In the genomic region with DNA sequence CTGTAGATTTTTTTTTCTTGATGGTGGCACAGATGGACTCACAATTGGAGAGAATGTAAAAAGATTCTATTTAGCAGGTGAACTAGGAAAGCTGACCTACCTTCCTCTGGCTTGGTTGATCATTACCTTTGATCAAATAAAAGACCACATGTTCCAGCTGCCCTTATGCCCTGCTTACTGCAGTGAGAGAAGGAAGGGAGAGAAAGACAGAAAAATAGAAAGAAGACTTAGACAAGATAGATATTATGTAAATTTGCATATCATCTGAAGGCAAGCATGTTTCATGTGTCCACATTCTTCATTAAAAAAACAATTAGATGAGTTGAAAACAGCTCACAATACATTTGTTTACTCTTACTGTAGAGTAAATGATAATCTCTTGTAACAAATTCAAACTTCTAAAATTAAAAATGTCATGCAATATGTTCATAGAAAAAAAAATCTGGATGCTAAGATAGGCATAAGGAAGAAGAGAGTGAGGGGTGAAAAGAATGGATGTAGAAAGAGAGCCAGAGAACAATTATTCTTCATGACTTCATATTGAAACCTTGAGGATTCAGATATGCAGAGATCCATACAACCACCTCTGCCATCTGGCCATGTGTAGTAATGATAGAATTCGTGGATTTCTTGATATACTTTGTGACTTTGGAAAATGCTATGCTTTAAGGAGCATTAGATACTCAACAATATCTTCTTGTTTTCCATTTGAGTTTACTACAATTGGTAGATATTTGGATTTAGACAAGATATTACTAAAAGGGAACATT, we compare ENCODE assay signal across 1 cellular context.
TF ChIP-seq lines count a peak whose summit lies in the region.

No MANE protein-coding gene starts in this region.

TF ChIP-seq in HepG2, 621 proteins besides CTCF, POLR2A, EP300 and RAD21 (continued from another document and continues in another):
- TF ChIP-seq, protein P1, sequence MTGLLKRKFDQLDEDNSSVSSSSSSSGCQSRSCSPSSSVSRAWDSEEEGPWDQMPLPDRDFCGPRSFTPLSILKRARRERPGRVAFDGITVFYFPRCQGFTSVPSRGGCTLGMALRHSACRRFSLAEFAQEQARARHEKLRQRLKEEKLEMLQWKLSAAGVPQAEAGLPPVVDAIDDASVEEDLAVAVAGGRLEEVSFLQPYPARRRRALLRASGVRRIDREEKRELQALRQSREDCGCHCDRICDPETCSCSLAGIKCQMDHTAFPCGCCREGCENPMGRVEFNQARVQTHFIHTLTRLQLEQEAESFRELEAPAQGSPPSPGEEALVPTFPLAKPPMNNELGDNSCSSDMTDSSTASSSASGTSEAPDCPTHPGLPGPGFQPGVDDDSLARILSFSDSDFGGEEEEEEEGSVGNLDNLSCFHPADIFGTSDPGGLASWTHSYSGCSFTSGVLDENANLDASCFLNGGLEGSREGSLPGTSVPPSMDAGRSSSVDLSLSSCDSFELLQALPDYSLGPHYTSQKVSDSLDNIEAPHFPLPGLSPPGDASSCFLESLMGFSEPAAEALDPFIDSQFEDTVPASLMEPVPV (CRISPR knock-in tag; IDR thresholded peaks at IDR 0.05): no peak
- TF ChIP-seq ZNF776 (CRISPR knock-in tag; IDR thresholded peaks at IDR 0.05) (no peak), MIXL1 (CRISPR knock-in tag; IDR thresholded peaks at IDR 0.05) (peak; percentile 45; the same call in 1 of the 2 replicates), HDAC1 (CRISPR knock-in tag; IDR thresholded peaks at IDR 0.05) (no peak), NR2F6 (IDR thresholded peaks at IDR 0.05) (peak; percentile 77; the same call in 1 of the 2 replicates), NR2F6 (CRISPR knock-in tag; IDR thresholded peaks at IDR 0.05) (peak; percentile 68; the same call in 1 of the 2 replicates), ZNF496 (CRISPR knock-in tag; IDR thresholded peaks at IDR 0.05; ENCODE audit: insufficient replicate concordance) (no peak), KAT8 (CRISPR knock-in tag; IDR thresholded peaks at IDR 0.05) (0 out of 2 replicates have a peak, but pooled peaks have one; percentile 26), SMYD3 (CRISPR knock-in tag; IDR thresholded peaks at IDR 0.05) (0 out of 2 replicates have a peak, but pooled peaks have one; percentile 69), ISL2 (CRISPR knock-in tag; IDR thresholded peaks at IDR 0.05) (no peak; the same call in 1 of the 2 replicates), ZNF724P (CRISPR knock-in tag; IDR thresholded peaks at IDR 0.05; ENCODE audit: borderline replicate concordance) (no peak), SRY (CRISPR knock-in tag; IDR thresholded peaks at IDR 0.05) (no peak), PPARG (CRISPR knock-in tag; conservative IDR thresholded peaks at IDR 0.05) (0 out of 2 replicates have a peak, but pooled peaks have one; percentile 38), ZFP82 (CRISPR knock-in tag; IDR thresholded peaks at IDR 0.05; ENCODE audit: borderline replicate concordance) (no peak), RFX1 (IDR thresholded peaks at IDR 0.05) (no peak), ZNF44 (CRISPR knock-in tag; IDR thresholded peaks at IDR 0.05) (no peak), TEAD2 (CRISPR knock-in tag; IDR thresholded peaks at IDR 0.05) (no peak), U2AF2 (IDR thresholded peaks at IDR 0.05; ENCODE audit: low read depth, low read length) (no peak), HMGA1 (CRISPR knock-in tag; conservative IDR thresholded peaks at IDR 0.05) (no peak), ZZZ3 (CRISPR knock-in tag; IDR thresholded peaks at IDR 0.05; ENCODE audit: borderline replicate concordance) (no peak), ZNF292 (CRISPR knock-in tag; IDR thresholded peaks at IDR 0.05; ENCODE audit: borderline replicate concordance, low read depth) (0 out of 2 replicates have a peak, but pooled peaks have one; percentile 25), ZNF605 (CRISPR knock-in tag; IDR thresholded peaks at IDR 0.05) (no peak), GATAD2A (CRISPR knock-in tag; IDR thresholded peaks at IDR 0.05) (peak; percentile 77), ZNF251 (CRISPR knock-in tag; IDR thresholded peaks at IDR 0.05) (no peak), HDAC6 (IDR thresholded peaks at IDR 0.05; ENCODE audit: low read depth, low read length) (no peak), ZNF207 (IDR thresholded peaks at IDR 0.05; ENCODE audit: borderline replicate concordance) (no peak), ZNF878 (CRISPR knock-in tag; IDR thresholded peaks at IDR 0.05) (no peak), ZNF556 (CRISPR knock-in tag; IDR thresholded peaks at IDR 0.05; ENCODE audit: borderline replicate concordance) (no peak), ARNT (IDR thresholded peaks at IDR 0.05) (no peak), HMG20A (CRISPR knock-in tag; IDR thresholded peaks at IDR 0.05; ENCODE audit: borderline replicate concordance) (peak; percentile 67; the same call in 1 of the 2 replicates), KDM6A (CRISPR knock-in tag; IDR thresholded peaks at IDR 0.05; ENCODE audit: low read depth) (0 out of 2 replicates have a peak, but pooled peaks have one; percentile 23), SP140L (CRISPR knock-in tag; IDR thresholded peaks at IDR 0.05; ENCODE audit: borderline replicate concordance) (0 out of 2 replicates have a peak, but pooled peaks have one; percentile 25), ZNF713 (CRISPR knock-in tag; IDR thresholded peaks at IDR 0.05) (no peak), CREM (IDR thresholded peaks at IDR 0.05) (no peak), CREM (CRISPR knock-in tag; IDR thresholded peaks at IDR 0.05) (no peak)
- TF ChIP-seq, protein P2, sequence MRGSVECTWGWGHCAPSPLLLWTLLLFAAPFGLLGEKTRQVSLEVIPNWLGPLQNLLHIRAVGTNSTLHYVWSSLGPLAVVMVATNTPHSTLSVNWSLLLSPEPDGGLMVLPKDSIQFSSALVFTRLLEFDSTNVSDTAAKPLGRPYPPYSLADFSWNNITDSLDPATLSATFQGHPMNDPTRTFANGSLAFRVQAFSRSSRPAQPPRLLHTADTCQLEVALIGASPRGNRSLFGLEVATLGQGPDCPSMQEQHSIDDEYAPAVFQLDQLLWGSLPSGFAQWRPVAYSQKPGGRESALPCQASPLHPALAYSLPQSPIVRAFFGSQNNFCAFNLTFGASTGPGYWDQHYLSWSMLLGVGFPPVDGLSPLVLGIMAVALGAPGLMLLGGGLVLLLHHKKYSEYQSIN (CRISPR knock-in tag; IDR thresholded peaks at IDR 0.05; ENCODE audit: borderline replicate concordance): no peak
- TF ChIP-seq, protein P3, sequence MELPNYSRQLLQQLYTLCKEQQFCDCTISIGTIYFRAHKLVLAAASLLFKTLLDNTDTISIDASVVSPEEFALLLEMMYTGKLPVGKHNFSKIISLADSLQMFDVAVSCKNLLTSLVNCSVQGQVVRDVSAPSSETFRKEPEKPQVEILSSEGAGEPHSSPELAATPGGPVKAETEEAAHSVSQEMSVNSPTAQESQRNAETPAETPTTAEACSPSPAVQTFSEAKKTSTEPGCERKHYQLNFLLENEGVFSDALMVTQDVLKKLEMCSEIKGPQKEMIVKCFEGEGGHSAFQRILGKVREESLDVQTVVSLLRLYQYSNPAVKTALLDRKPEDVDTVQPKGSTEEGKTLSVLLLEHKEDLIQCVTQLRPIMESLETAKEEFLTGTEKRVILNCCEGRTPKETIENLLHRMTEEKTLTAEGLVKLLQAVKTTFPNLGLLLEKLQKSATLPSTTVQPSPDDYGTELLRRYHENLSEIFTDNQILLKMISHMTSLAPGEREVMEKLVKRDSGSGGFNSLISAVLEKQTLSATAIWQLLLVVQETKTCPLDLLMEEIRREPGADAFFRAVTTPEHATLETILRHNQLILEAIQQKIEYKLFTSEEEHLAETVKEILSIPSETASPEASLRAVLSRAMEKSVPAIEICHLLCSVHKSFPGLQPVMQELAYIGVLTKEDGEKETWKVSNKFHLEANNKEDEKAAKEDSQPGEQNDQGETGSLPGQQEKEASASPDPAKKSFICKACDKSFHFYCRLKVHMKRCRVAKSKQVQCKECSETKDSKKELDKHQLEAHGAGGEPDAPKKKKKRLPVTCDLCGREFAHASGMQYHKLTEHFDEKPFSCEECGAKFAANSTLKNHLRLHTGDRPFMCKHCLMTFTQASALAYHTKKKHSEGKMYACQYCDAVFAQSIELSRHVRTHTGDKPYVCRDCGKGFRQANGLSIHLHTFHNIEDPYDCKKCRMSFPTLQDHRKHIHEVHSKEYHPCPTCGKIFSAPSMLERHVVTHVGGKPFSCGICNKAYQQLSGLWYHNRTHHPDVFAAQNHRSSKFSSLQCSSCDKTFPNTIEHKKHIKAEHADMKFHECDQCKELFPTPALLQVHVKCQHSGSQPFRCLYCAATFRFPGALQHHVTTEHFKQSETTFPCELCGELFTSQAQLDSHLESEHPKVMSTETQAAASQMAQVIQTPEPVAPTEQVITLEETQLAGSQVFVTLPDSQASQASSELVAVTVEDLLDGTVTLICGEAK (IDR thresholded peaks at IDR 0.05): no peak
- TF ChIP-seq, protein P3 (CRISPR knock-in tag; IDR thresholded peaks at IDR 0.05): no peak
- TF ChIP-seq, protein P4, sequence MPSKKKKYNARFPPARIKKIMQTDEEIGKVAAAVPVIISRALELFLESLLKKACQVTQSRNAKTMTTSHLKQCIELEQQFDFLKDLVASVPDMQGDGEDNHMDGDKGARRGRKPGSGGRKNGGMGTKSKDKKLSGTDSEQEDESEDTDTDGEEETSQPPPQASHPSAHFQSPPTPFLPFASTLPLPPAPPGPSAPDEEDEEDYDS (CRISPR knock-in tag; IDR thresholded peaks at IDR 0.05): 0 out of 2 replicates have a peak, but pooled peaks have one; percentile 28
- TF ChIP-seq, protein P5, sequence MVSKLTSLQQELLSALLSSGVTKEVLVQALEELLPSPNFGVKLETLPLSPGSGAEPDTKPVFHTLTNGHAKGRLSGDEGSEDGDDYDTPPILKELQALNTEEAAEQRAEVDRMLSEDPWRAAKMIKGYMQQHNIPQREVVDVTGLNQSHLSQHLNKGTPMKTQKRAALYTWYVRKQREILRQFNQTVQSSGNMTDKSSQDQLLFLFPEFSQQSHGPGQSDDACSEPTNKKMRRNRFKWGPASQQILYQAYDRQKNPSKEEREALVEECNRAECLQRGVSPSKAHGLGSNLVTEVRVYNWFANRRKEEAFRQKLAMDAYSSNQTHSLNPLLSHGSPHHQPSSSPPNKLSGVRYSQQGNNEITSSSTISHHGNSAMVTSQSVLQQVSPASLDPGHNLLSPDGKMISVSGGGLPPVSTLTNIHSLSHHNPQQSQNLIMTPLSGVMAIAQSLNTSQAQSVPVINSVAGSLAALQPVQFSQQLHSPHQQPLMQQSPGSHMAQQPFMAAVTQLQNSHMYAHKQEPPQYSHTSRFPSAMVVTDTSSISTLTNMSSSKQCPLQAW (CRISPR knock-in tag; IDR thresholded peaks at IDR 0.05): peak; percentile 72; the same call in 1 of the 2 replicates
- TF ChIP-seq, protein P6, sequence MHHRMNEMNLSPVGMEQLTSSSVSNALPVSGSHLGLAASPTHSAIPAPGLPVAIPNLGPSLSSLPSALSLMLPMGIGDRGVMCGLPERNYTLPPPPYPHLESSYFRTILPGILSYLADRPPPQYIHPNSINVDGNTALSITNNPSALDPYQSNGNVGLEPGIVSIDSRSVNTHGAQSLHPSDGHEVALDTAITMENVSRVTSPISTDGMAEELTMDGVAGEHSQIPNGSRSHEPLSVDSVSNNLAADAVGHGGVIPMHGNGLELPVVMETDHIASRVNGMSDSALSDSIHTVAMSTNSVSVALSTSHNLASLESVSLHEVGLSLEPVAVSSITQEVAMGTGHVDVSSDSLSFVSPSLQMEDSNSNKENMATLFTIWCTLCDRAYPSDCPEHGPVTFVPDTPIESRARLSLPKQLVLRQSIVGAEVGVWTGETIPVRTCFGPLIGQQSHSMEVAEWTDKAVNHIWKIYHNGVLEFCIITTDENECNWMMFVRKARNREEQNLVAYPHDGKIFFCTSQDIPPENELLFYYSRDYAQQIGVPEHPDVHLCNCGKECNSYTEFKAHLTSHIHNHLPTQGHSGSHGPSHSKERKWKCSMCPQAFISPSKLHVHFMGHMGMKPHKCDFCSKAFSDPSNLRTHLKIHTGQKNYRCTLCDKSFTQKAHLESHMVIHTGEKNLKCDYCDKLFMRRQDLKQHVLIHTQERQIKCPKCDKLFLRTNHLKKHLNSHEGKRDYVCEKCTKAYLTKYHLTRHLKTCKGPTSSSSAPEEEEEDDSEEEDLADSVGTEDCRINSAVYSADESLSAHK (CRISPR knock-in tag; IDR thresholded peaks at IDR 0.05; ENCODE audit: borderline replicate concordance): no peak
- TF ChIP-seq, protein P7, sequence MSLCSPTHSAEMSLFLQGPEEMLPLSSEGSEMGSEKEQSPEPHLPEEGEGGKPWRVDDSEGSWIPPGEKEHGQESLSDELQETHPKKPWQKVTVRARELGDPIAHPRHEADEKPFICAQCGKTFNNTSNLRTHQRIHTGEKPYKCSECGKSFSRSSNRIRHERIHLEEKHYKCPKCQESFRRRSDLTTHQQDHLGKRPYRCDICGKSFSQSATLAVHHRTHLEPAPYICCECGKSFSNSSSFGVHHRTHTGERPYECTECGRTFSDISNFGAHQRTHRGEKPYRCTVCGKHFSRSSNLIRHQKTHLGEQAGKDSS (CRISPR knock-in tag; IDR thresholded peaks at IDR 0.05; ENCODE audit: borderline replicate concordance, low read depth): no peak
- TF ChIP-seq, protein P8, sequence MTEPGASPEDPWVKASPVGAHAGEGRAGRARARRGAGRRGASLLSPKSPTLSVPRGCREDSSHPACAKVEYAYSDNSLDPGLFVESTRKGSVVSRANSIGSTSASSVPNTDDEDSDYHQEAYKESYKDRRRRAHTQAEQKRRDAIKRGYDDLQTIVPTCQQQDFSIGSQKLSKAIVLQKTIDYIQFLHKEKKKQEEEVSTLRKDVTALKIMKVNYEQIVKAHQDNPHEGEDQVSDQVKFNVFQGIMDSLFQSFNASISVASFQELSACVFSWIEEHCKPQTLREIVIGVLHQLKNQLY (CRISPR knock-in tag; IDR thresholded peaks at IDR 0.05): peak; percentile 31; the same call in 1 of the 2 replicates
- TF ChIP-seq, protein P9, sequence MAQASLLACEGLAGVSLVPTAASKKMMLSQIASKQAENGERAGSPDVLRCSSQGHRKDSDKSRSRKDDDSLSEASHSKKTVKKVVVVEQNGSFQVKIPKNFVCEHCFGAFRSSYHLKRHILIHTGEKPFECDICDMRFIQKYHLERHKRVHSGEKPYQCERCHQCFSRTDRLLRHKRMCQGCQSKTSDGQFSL (CRISPR knock-in tag; IDR thresholded peaks at IDR 0.05): no peak
